Comparison of ENCODE assay signal across 1 cellular context in genomic region chrX:107747596-107748161, GRCh38.
TF ChIP-seq lines count a peak whose summit lies in the region.

No MANE protein-coding gene starts in this region.

TF ChIP-seq in A549, 52 proteins besides CTCF, POLR2A, EP300 and RAD21:
- TF ChIP-seq ATOH8 (CRISPR knock-in tag; IDR thresholded peaks at IDR 0.05; ENCODE audit: low read depth) (no peak), JUN (IDR thresholded peaks at IDR 0.05) (no peak)
